Comparison of ENCODE assay signal across 1 cellular context in the genomic region with DNA sequence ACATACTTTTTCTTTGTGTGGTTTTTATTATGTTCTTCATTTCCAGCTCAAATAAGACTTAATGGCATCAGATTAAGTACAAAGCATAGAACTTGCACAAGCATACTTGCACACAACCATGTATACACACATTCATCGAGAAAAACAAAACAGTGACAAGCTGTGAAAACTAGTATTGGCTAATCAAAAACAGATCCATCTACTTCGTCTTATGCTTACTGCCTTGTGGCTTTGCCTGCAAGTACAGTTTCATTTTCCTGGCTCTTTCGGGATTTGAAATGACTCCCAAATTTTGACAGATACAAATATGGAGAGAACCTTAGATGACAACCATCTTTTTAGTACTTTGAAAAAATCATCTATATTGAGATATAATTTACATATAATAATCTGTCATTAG.
TF ChIP-seq lines count a peak whose summit lies in the region.

No MANE protein-coding gene starts in this region.

TF ChIP-seq in A549, 52 proteins besides CTCF, POLR2A, EP300 and RAD21 (continued from another document):
- TF ChIP-seq ELK1 (IDR thresholded peaks at IDR 0.05; ENCODE audit: low read depth, low read length) (no peak), TFCP2L1 (CRISPR knock-in tag; IDR thresholded peaks at IDR 0.05) (no peak), JUNB (IDR thresholded peaks at IDR 0.05) (no peak), FOSL2 (IDR thresholded peaks at IDR 0.05) (no peak), FOSL2 (CRISPR knock-in tag; IDR thresholded peaks at IDR 0.05) (no peak), NPAS2 (CRISPR knock-in tag; IDR thresholded peaks at IDR 0.05; ENCODE audit: borderline replicate concordance) (no peak), HDAC2 (IDR thresholded peaks at IDR 0.05) (no peak), HOXB5 (CRISPR knock-in tag; IDR thresholded peaks at IDR 0.05) (no peak), MYC (IDR thresholded peaks at IDR 0.05; ENCODE audit: borderline replicate concordance, low read length) (no peak), ZSCAN20 (CRISPR knock-in tag; IDR thresholded peaks at IDR 0.05) (no peak), CHD2 (IDR thresholded peaks at IDR 0.05; ENCODE audit: low read length, partially characterized antibody) (no peak)
